12 cellular contexts compared by ENCODE assay signal in genomic region chr11:45411221-45411946, GRCh38.
A peak's percentile ranks its signal among the peaks of the same experiment; 100 is the strongest.
DNase-seq lines count a peak whose midpoint lies in the region; TF ChIP-seq lines count a peak whose summit lies in the region.
"Had no signal": no experiment of that assay in that cellular context is flagged by ENCODE, and none has a peak within 500 bp of the region (broad histone marks: within the 10 kb centered on the region; RNA-seq: fewer than 3 reads in every experiment).

No MANE protein-coding gene starts in this region.

- H3K27ac ChIP-seq in smooth muscle cell (ENCODE audit: low read depth) (peak overlapping the region; percentile 72), Karpas-422 (ENCODE audit: low read length) (no peak overlapping the region)
- no peak overlapping the region for H3K27ac ChIP-seq in CD8-positive, alpha-beta memory T cell (ENCODE audit: low read depth, low read length)
- H3K27ac ChIP-seq: 22Rv1, body of pancreas had no signal

- DNase-seq in DMS153 treated with DMSO at 0.1 percent for 48 hours (lab: John Stamatoyannopoulos, UW; ENCODE audit: unreplicated experiment) = peak; percentile 23
- no peak for DNase-seq in DMS153 (lab: John Stamatoyannopoulos, UW)
- DNase-seq in astrocyte of the hippocampus (ENCODE audit: low read depth, low spot score) = peak; percentile 43
- no peak for DNase-seq in smooth muscle cell (lab: John Stamatoyannopoulos, UW; ENCODE audit: unreplicated experiment)
- DNase-seq in HUDEP-2 (lab: John Stamatoyannopoulos, UW; ENCODE audit: unreplicated experiment in 76 of 76) = no peak
- no peak for DNase-seq in CD8-positive, alpha-beta memory T cell
- no peak for DNase-seq in Karpas-422
- DNase-seq: body of pancreas, erythroblast, trophoblast cell had no signal

- H3K4me3 ChIP-seq in iPS-15b (ENCODE audit: low read depth, low read length) = peak overlapping the region; percentile 8
- H3K4me3 ChIP-seq in smooth muscle cell = no peak overlapping the region
- no peak overlapping the region for H3K4me3 ChIP-seq in CD8-positive, alpha-beta memory T cell (ENCODE audit: low read length)
- H3K4me3 ChIP-seq in Karpas-422 (ENCODE audit: low read length) = no peak overlapping the region
- H3K4me3 ChIP-seq: body of pancreas had no signal

- peaks cover 8 to 41% of the 10 kb centered on the region in 2 donors for H3K27me3 Mint-ChIP-seq in CD8-positive, alpha-beta memory T cell

- 19% methylated on average over 7 of the region's 7 CpGs for WGBS in smooth muscle cell (ENCODE audit: low lambda C conversion rate)

- peak overlapping the region in 1 of 8 donors; percentile 56 for H3K27ac Mint-ChIP-seq in CD8-positive, alpha-beta memory T cell

- no peaks in the 10 kb centered on the region for H3K4me1 Mint-ChIP-seq in CD8-positive, alpha-beta memory T cell

- no peak overlapping the region for H3K4me3 Mint-ChIP-seq in CD8-positive, alpha-beta memory T cell

- POLR2A ChIA-PET in CD8-positive, alpha-beta memory T cell (lab: Charles Lee) = no interaction called here

- peak overlapping the region; percentile 62 for H2AFZ ChIP-seq in smooth muscle cell (ENCODE audit: low read depth)
- no peak overlapping the region for H2AFZ ChIP-seq in Karpas-422 (ENCODE audit: low read length)

- H3K27me3 ChIP-seq in iPS-15b (ENCODE audit: control insufficient read depth, insufficient read depth, low read length) (no peaks in the 10 kb centered on the region), smooth muscle cell (ENCODE audit: low read depth) (no peaks in the 10 kb centered on the region), Karpas-422 (ENCODE audit: low read length) (no peaks in the 10 kb centered on the region)
- no peaks in the 10 kb centered on the region for H3K27me3 ChIP-seq in CD8-positive, alpha-beta memory T cell (ENCODE audit: insufficient read depth, low read length, poor library complexity, severe bottlenecking)
- H3K27me3 ChIP-seq: body of pancreas had no signal

- TF ChIP-seq CTCF in smooth muscle cell (IDR thresholded peaks at IDR 0.05; ENCODE audit: borderline replicate concordance, insufficient read depth, poor library complexity, severe bottlenecking) = no peak

- CTCF ChIA-PET in CD8-positive, alpha-beta memory T cell (lab: Charles Lee) = no interaction called here

- H3K36me3 ChIP-seq in iPS-15b (ENCODE audit: control insufficient read depth, insufficient read depth, low read length) (no peaks in the 10 kb centered on the region), smooth muscle cell (ENCODE audit: low read depth) (no peaks in the 10 kb centered on the region), Karpas-422 (ENCODE audit: insufficient read depth, low read length) (no peaks in the 10 kb centered on the region)
- H3K36me3 ChIP-seq in CD8-positive, alpha-beta memory T cell (ENCODE audit: insufficient read depth, low read length) = no peaks in the 10 kb centered on the region

- H3K79me2 ChIP-seq in smooth muscle cell (ENCODE audit: low read depth) = no peaks in the 10 kb centered on the region
- H3K79me2 ChIP-seq in Karpas-422 (ENCODE audit: low read length) = no peaks in the 10 kb centered on the region

- H3K9ac ChIP-seq in iPS-15b (ENCODE audit: low read depth, low read length) (peak overlapping the region; percentile 47), smooth muscle cell (ENCODE audit: low read depth) (peak overlapping the region; percentile 27), Karpas-422 (ENCODE audit: low read length) (no peak overlapping the region)

- H3F3A ChIP-seq in smooth muscle cell (ENCODE audit: low read depth) = peaks cover 11% of the 10 kb centered on the region

- no peaks in the 10 kb centered on the region for H3K9me2 ChIP-seq in Karpas-422 (replicated peaks; ENCODE audit: insufficient read depth, low read length)

- H3K9me3 ChIP-seq in iPS-15b (ENCODE audit: control insufficient read depth, insufficient read depth, low read length) (no peaks in the 10 kb centered on the region), smooth muscle cell (replicated peaks; ENCODE audit: low read depth) (no peaks in the 10 kb centered on the region), Karpas-422 (ENCODE audit: low read length) (no peaks in the 10 kb centered on the region)
- H3K9me3 ChIP-seq in CD8-positive, alpha-beta memory T cell (ENCODE audit: low read length) = no peaks in the 10 kb centered on the region
- H3K9me3 ChIP-seq: body of pancreas had no signal

- H4K20me1 ChIP-seq in smooth muscle cell (ENCODE audit: low read depth) = no peaks in the 10 kb centered on the region
- no peaks in the 10 kb centered on the region for H4K20me1 ChIP-seq in Karpas-422 (ENCODE audit: insufficient read depth, low read depth, low read length)

- H3K4me2 ChIP-seq in smooth muscle cell (peak overlapping the region; percentile 81), Karpas-422 (ENCODE audit: low read depth, low read length, poor library complexity, severe bottlenecking) (no peak overlapping the region)

- no peaks in the 10 kb centered on the region for H3K36me3 Mint-ChIP-seq in CD8-positive, alpha-beta memory T cell

- H3K4me1 ChIP-seq in iPS-15b (ENCODE audit: control insufficient read depth, insufficient read depth, low read length) (peaks cover 31% of the 10 kb centered on the region), smooth muscle cell (ENCODE audit: low read depth) (peaks cover 35% of the 10 kb centered on the region), Karpas-422 (ENCODE audit: low read length) (no peaks in the 10 kb centered on the region)
- no peaks in the 10 kb centered on the region for H3K4me1 ChIP-seq in CD8-positive, alpha-beta memory T cell (ENCODE audit: insufficient read depth, low read length)
- H3K4me1 ChIP-seq: body of pancreas had no signal

- no peaks in the 10 kb centered on the region for H3K9me3 Mint-ChIP-seq in CD8-positive, alpha-beta memory T cell

Comparison
In these comparisons a context has a peak if more than half of its experiments do, and no peak if none do; other contexts are left out.
1. DNase-seq: peak in DMS153 treated with DMSO at 0.1 percent for 48 hours (single experiment) and astrocyte of the hippocampus (single experiment); none in DMS153 (single experiment), smooth muscle cell (single experiment), HUDEP-2 (0 of 76), CD8-positive, alpha-beta memory T cell (0 of 5) and Karpas-422 (single experiment).